In the genomic region with DNA sequence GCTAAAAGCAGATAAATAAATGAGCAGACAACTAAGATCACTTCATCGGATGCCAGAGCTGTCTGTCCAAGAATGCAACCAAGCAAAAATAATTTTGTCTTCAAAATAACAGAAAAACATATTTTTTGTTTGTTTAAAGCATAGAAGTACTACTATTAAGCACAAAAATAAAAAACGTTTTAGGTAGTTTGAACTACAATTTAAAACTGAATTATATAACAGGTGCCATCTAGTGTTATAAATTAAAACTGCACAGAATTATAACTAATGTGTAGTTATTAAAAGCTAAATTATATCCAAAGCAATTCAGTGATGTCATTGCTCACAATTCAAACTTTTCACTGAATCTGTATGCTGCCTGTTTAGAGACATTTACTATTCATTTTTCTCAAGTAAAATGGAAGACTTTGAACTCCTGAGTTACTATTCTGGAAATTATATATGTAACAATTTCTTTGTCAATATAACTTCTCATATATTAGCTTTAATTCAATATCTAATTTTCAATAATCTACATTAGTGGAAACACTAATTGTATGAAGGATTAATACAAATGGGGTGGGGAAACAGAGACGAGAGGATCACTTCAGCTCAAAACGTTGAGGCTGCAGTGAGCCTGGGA, we compare ENCODE assay signal across 8 cellular contexts. TPM values are rescaled to one million over a fixed set of nuclear protein-coding genes. Genes with fewer than 3 reads are reported as not detected.
DNase-seq lines count a peak whose midpoint lies in the region; ATAC-seq, FAIRE-seq and TF ChIP-seq lines count a peak whose summit lies in the region.

No MANE protein-coding gene starts in this region.

- intact Hi-C loops in heart right ventricle (cut with DNase I) (loop anchor here in 5 of 10 donors (1.0 to 5.0 kb wide), 5 partner anchors 220 to 230 kb away; partner anchors contain the start of gene ADAMTS17 (in 1 of the 5)), Right ventricle myocardium superior (cut with DNase I) (loop anchor here (5.0 kb wide), 2 partner anchors 220 to 640 kb away; no protein-coding TSS in a partner anchor), uterus (cut with DNase I; ENCODE audit: low total_unique reads) (loop anchor here (5.0 kb wide), 1 partner anchor 220 kb away; no protein-coding TSS in a partner anchor)

- peak; percentile 65 for FAIRE-seq in TTC549 (lab: Jason Lieb, UNC)

- H3K9me3 ChIP-seq in heart right ventricle (no peaks in the 10 kb centered on the region), uterus (no peaks in the 10 kb centered on the region)

- no peaks in the 10 kb centered on the region for H3K27me3 ChIP-seq in heart right ventricle
- no peaks in the 10 kb centered on the region for H3K27me3 ChIP-seq in uterus

- no peak overlapping the region for H3K27ac ChIP-seq in heart right ventricle
- no peak overlapping the region for H3K27ac ChIP-seq in uterus

- no peak for ATAC-seq in heart right ventricle
- no peak for ATAC-seq in Right ventricle myocardium superior (ENCODE audit: poor library complexity)

- TF ChIP-seq CTCF in heart right ventricle (IDR thresholded peaks at IDR 0.05) (peak; percentile 35 to 72 (median 67)), uterus (IDR thresholded peaks at IDR 0.05) (peak; percentile 39 to 55 (median 48))

- H3K4me3 ChIP-seq in heart right ventricle (no peak overlapping the region), uterus (no peak overlapping the region)

- DNase-seq in heart right ventricle (no peak), Right ventricle myocardium superior (no peak), glomerular endothelial cell (ENCODE audit: extremely low read depth, low read depth, low spot score) (peak; percentile 9), uterus (no peak), cerebellar nuclear complex (lab: John Stamatoyannopoulos, UW) (no peak), islet precursor cell (no peak)
- DNase-seq in stimulated activated CD4-positive, alpha-beta T cell treated with anti-CD3 and anti-CD28 coated beads, Interleukin-15, amount 100 ng/mL, for 24 hours: no peak

- H3K36me3 ChIP-seq in heart right ventricle (peaks cover 0 to 65% (median 13%) of the 10 kb centered on the region in 9 donors), uterus (no peaks in the 10 kb centered on the region)

- WGBS in heart right ventricle, 2 donors: 65 to 67% methylated on average over 4 of the region's 4 CpGs

- no peak for TF ChIP-seq POLR2A in uterus (IDR thresholded peaks at IDR 0.05)

- H3K4me1 ChIP-seq in heart right ventricle (peaks cover 0 to 4% (median 0%) of the 10 kb centered on the region in 9 donors), uterus (no peaks in the 10 kb centered on the region)

RNA-seq across cellular contexts. Expression of gene LINS1, which starts 29.5 kb away (rescaled TPM):
- total RNA-seq in heart right ventricle (10 to 100 TPM in 1 of 10 donors, 1 to 10 TPM in 9; 5.4 to 12.2 (median 7.3) TPM), Right ventricle myocardium superior (6.8 TPM), glomerular endothelial cell (7.1 and 8.0 TPM in 2 replicates), uterus (100 to 1,000 TPM in 1 of 4 donors, 10 to 100 TPM in 3; 17.4 to 108 (median 52.8) TPM)
- polyA plus RNA-seq in heart right ventricle: 1 to 10 TPM; 4.7 to 5.0 TPM

RNA-seq across cellular contexts. Expression of gene ASB7, which starts 29.9 kb away (rescaled TPM):
- total RNA-seq in heart right ventricle (1 to 10 TPM; 4.4 to 7.0 (median 6.1) TPM), Right ventricle myocardium superior (5.1 TPM), glomerular endothelial cell (9.8 and 10.8 TPM in 2 replicates), uterus (10 to 100 TPM; 15.0 to 27.7 (median 22.7) TPM)
- polyA plus RNA-seq in heart right ventricle: 1 to 10 TPM; 2.9 TPM

RNA-seq across cellular contexts. Expression of gene CERS3, which starts 43.7 kb away (rescaled TPM):
- total RNA-seq in heart right ventricle: not detected
- under 1 TPM in 1 of 2 donors, not detected in 1; 0.03 TPM for polyA plus RNA-seq in heart right ventricle
- total RNA-seq in Right ventricle myocardium superior: not detected
- not detected in 2 replicates for total RNA-seq in glomerular endothelial cell
- total RNA-seq in uterus: under 1 TPM in 1 of 4 donors, not detected in 3; 0.69 TPM
